ENCODE assay signal across 1 cellular context in genomic region chr15:42608110-42608531, GRCh38.
TF ChIP-seq lines count a peak whose summit lies in the region.

No MANE protein-coding gene starts in this region.

TF ChIP-seq in GM12878, 131 proteins besides CTCF, POLR2A, EP300 and RAD21:
- peak; percentile 75; the same call in 1 of the 2 replicates for TF ChIP-seq HDGF (IDR thresholded peaks at IDR 0.05)
- TF ChIP-seq PAX5 (IDR thresholded peaks at IDR 0.05; ENCODE audit: borderline replicate concordance, low read depth, low read length), result peak; percentile 25; the same call in 1 of the 2 replicates
- TF ChIP-seq MEF2B (IDR thresholded peaks at IDR 0.05; ENCODE audit: partially characterized antibody, poor library complexity, severe bottlenecking), result peak; percentile 44
- TF ChIP-seq E4F1 (IDR thresholded peaks at IDR 0.05; ENCODE audit: borderline replicate concordance, partially characterized antibody), result no peak
- peak; percentile 91 for TF ChIP-seq RUNX3 (IDR thresholded peaks at IDR 0.05; ENCODE audit: low read length)
- TF ChIP-seq MYB (IDR thresholded peaks at IDR 0.05; ENCODE audit: borderline replicate concordance, low read depth, low read length), result no peak
- no peak for TF ChIP-seq ZNF592 (IDR thresholded peaks at IDR 0.05)
- peak; percentile 77 for TF ChIP-seq IKZF1 (conservative IDR thresholded peaks at IDR 0.05)
- no peak for TF ChIP-seq PBX3 (IDR thresholded peaks at IDR 0.05; ENCODE audit: insufficient replicate concordance, low read depth, low read length)
- peak; percentile 82 to 89 for TF ChIP-seq IKZF2 (IDR thresholded peaks at IDR 0.05)
- no peak for TF ChIP-seq NFIC (IDR thresholded peaks at IDR 0.05; ENCODE audit: low read depth, low read length)
- TF ChIP-seq NBN (IDR thresholded peaks at IDR 0.05), result peak; percentile 79
- no peak for TF ChIP-seq LARP7 (IDR thresholded peaks at IDR 0.05)
- TF ChIP-seq CBFB (IDR thresholded peaks at IDR 0.05; ENCODE audit: low read depth), result peak; percentile 20; the same call in 1 of the 2 replicates
- TF ChIP-seq EED (IDR thresholded peaks at IDR 0.05; ENCODE audit: low read depth), result peak; percentile 76
- no peak for TF ChIP-seq TARDBP (IDR thresholded peaks at IDR 0.05; ENCODE audit: borderline replicate concordance)
- TF ChIP-seq ZNF207 (IDR thresholded peaks at IDR 0.05; ENCODE audit: borderline replicate concordance), result no peak
- no peak; the same call in 1 of the 2 replicates for TF ChIP-seq DPF2 (IDR thresholded peaks at IDR 0.05)
- peak; percentile 67; the same call in 1 of the 2 replicates for TF ChIP-seq MTA2 (IDR thresholded peaks at IDR 0.05; ENCODE audit: low read depth)
- no peak for TF ChIP-seq ESRRA (IDR thresholded peaks at IDR 0.05; ENCODE audit: low read length)
- TF ChIP-seq BHLHE40 (IDR thresholded peaks at IDR 0.05; ENCODE audit: borderline replicate concordance in 1 of 2, low read depth in 2 of 2, low read length in 1 of 2), result peak; percentile 36 to 69; a peak in 2 of 4 replicates
- TF ChIP-seq RELB (IDR thresholded peaks at IDR 0.05; ENCODE audit: low read depth), result peak; percentile 50; the same call in 1 of the 2 replicates
- no peak for TF ChIP-seq JUNB (IDR thresholded peaks at IDR 0.05)
- TF ChIP-seq MLLT1 (IDR thresholded peaks at IDR 0.05), result peak; percentile 87
- TF ChIP-seq NR2C1 (IDR thresholded peaks at IDR 0.05), result no peak
- TF ChIP-seq IRF5 (IDR thresholded peaks at IDR 0.05; ENCODE audit: borderline replicate concordance), result peak; percentile 56; the same call in 1 of the 2 replicates
- TF ChIP-seq SMAD1 (IDR thresholded peaks at IDR 0.05; ENCODE audit: low read depth, partially characterized antibody), result no peak
- no peak for TF ChIP-seq CREB1 (IDR thresholded peaks at IDR 0.05; ENCODE audit: low read depth)
- peak; percentile 57 for TF ChIP-seq SKIL (IDR thresholded peaks at IDR 0.05; ENCODE audit: low read depth, poor library complexity, severe bottlenecking)
